In the genomic region with DNA sequence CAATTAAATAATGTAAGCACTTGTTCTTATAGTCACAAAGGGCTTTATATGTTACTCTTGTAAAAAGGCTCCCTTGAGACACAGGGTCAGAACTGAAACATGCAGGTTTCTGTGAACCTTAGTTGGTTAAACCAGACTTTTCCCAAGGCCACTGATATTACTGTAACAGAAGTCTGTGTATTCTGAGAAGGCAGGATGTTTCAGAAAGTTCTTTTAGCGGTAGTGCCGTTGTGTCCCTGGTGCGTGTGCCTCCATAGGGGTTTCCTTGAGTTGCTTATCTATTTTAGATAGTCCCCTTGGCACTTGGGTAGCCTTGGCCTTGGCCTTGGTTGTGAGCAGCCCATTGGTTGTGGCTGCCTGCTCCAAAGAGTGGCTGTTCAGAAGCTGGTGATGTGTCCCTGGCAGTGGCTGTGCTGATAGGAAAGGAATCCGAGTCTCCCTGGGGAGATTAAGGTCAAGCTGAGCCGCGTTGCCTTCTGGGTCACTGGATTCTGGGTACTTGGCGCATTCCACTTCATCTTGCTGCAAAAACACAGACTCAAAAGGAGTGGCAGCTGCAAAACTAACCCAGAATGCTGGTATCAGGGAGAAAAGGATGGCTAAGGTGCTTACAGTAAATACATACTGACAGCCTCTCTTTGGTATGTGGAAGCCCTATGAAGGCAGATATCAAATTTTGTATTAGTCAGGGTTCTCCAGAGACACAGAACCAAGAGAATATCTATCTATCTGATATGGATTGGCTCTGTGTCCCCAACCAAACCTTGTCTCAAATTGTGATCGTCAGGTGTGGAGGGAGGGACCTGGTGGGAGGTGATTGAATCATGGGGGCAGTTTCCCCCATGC, we compare ENCODE assay signal across 13 cellular contexts.
A peak's percentile ranks its signal among the peaks of the same experiment; 100 is the strongest.
DNase-seq lines count a peak whose midpoint lies in the region; ATAC-seq and TF ChIP-seq lines count a peak whose summit lies in the region.
"Had no signal": no experiment of that assay in that cellular context is flagged by ENCODE, and none has a peak within 500 bp of the region (broad histone marks: within the 10 kb centered on the region; RNA-seq: fewer than 3 reads in every experiment).

No MANE protein-coding gene starts in this region.

- ATAC-seq in HG03135 (IDR thresholded peaks at IDR 0.05; ENCODE audit: unreplicated experiment): peak; percentile 54
- peak; percentile 98 for ATAC-seq in Right ventricle myocardium inferior
- no peak for ATAC-seq in HG03571 (IDR thresholded peaks at IDR 0.05; ENCODE audit: unreplicated experiment)
- ATAC-seq in mucosa of descending colon: no peak
- ATAC-seq: activated T-cell treated with anti-CD3 and anti-CD28 coated beads, Interleukin-2, amount 50 U/mL, for 72 hours had no signal

- intact Hi-C loops in Right ventricle myocardium inferior (cut with DNase I) (loop anchor here (2.0 to 5.0 kb wide), 2 partner anchors 28 to 70 kb away; a partner anchor contains a TSS), mucosa of descending colon (cut with DNase I, micrococcal nuclease) (no loop called here)

- H3K4me1 ChIP-seq in mucosa of descending colon (ENCODE audit: low read depth): no peaks in the 10 kb centered on the region

- no peaks in the 10 kb centered on the region for H3K9me3 ChIP-seq in mucosa of descending colon

- no peak for TF ChIP-seq CTCF in mucosa of descending colon (IDR thresholded peaks at IDR 0.05)

- H3K36me3 ChIP-seq in mucosa of descending colon (ENCODE audit: low read depth): no peaks in the 10 kb centered on the region

- peak; percentile 24 for DNase-seq in NCI-H82 (lab: John Stamatoyannopoulos, UW)
- no peak for DNase-seq in NCI-H82 treated with DMSO at 0.1 percent for 48 hours (lab: John Stamatoyannopoulos, UW; ENCODE audit: unreplicated experiment)
- DNase-seq in Right ventricle myocardium inferior (ENCODE audit: missing footprints): peak; percentile 83
- no peak for DNase-seq in activated CD8-positive, alpha-beta memory T cell treated with anti-CD3 and anti-CD28 coated beads, Interleukin-2, amount 50 U/mL, for 48 hours
- DNase-seq in mucosa of descending colon: no peak
- DNase-seq in stimulated activated CD4-positive, alpha-beta T cell treated with anti-CD3 and anti-CD28 coated beads, Interleukin-2, amount 100 ng/mL, for 48 hours: no peak
- DNase-seq: activated B cell treated with CpG ODN at 0.5 μM for 24 hours; activated T-cell treated with anti-CD3 and anti-CD28 coated beads, Interleukin-2, amount 50 U/mL, for 72 hours; H7; NCI-H526; SHP77 treated with DMSO at 0.1 percent for 48 hours had no signal

- H3K4me3 ChIP-seq in mucosa of descending colon: no peak overlapping the region

Comparison
In these comparisons a context has a peak if more than half of its experiments do, and no peak if none do; other contexts are left out.
1. DNase-seq: peak in NCI-H82 (single experiment) and Right ventricle myocardium inferior (single experiment); none in NCI-H82 treated with DMSO at 0.1 percent for 48 hours (single experiment), activated CD8-positive, alpha-beta memory T cell treated with anti-CD3 and anti-CD28 coated beads, Interleukin-2, amount 50 U/mL, for 48 hours (single experiment), mucosa of descending colon (0 of 3) and stimulated activated CD4-positive, alpha-beta T cell treated with anti-CD3 and anti-CD28 coated beads, Interleukin-2, amount 100 ng/mL, for 48 hours (0 of 2).
2. ATAC-seq: peak in HG03135 (single experiment) and Right ventricle myocardium inferior (single experiment); none in HG03571 (single experiment) and mucosa of descending colon (single experiment).